ENCODE assay signal across 1 cellular context in the genomic region with DNA sequence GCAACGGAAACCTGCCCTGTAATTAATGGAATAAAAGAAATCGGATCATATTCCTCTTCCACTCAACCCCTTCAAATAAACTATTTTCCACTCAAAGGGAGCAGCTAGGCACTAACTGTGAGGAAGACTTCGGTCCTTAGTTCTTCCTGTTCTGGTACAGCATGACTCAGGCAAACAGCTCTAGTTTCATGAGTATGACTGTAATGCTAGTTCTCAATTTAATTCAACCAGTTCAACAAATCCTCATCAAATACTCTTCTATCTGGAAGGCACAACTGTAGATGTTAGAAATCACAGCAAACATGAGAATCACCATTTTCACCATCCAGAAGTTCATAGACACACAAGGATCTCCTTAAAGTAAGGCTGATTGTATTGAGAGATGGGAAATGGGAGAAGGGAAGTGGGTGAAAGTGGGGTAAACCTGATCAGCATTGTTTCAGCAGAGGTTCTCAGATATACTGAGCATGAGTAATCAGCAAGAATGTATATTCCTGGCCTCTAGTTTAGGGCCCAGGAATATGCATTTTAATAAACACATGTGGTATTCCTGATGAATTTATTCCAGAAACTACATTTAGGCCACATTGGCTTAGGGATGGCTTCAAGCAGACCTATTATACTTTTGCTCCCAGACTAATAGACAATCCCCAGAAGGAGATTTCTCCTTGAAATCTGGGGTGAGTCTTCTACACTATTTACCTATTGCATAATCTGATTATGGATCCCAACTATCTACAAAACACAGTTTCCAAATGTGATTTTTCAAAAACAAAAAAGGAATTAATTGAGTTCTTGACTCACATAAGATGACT.
TF ChIP-seq lines count a peak whose summit lies in the region.

No MANE protein-coding gene starts in this region.

TF ChIP-seq in SK-N-SH, 30 proteins besides CTCF, POLR2A, EP300 and RAD21 (continued from another document):
- TF ChIP-seq, protein P1, sequence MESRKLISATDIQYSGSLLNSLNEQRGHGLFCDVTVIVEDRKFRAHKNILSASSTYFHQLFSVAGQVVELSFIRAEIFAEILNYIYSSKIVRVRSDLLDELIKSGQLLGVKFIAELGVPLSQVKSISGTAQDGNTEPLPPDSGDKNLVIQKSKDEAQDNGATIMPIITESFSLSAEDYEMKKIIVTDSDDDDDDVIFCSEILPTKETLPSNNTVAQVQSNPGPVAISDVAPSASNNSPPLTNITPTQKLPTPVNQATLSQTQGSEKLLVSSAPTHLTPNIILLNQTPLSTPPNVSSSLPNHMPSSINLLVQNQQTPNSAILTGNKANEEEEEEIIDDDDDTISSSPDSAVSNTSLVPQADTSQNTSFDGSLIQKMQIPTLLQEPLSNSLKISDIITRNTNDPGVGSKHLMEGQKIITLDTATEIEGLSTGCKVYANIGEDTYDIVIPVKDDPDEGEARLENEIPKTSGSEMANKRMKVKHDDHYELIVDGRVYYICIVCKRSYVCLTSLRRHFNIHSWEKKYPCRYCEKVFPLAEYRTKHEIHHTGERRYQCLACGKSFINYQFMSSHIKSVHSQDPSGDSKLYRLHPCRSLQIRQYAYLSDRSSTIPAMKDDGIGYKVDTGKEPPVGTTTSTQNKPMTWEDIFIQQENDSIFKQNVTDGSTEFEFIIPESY (IDR thresholded peaks at IDR 0.05; ENCODE audit: borderline replicate concordance, low read depth): no peak
- TF ChIP-seq MXI1 (IDR thresholded peaks at IDR 0.05; ENCODE audit: low read depth, low read length) (no peak), JUND (IDR thresholded peaks at IDR 0.05) (no peak)
